22 cellular contexts compared by ENCODE assay signal in genomic region chr7:40092152-40092551, GRCh38.
"Had no signal": no experiment of that assay in that cellular context is flagged by ENCODE, and none has a peak within 500 bp of the region (broad histone marks: within the 10 kb centered on the region; RNA-seq: fewer than 3 reads in every experiment).

No MANE protein-coding gene starts in this region.

- H3K4me1 Mint-ChIP-seq: nephron progenitor cell had no signal

- H3K27me3 ChIP-seq: ovary, right lobe of liver, suprapubic skin, transverse colon, vagina had no signal

- FAIRE-seq: endometrium, frontal cortex, keratinocyte, small intestine had no signal

- ATAC-seq: effector memory CD8-positive, alpha-beta T cell; left ventricle myocardium superior; lower lobe of right lung; right lobe of liver; stimulated activated naive B cell treated with anti-CD40 and anti-IgM and Interleukin-4, amounts not matched to agents 10 μg/mL and 1 μg/mL and 100 μg/mL, for 72 hours had no signal

- H3K27ac ChIP-seq: coronary artery, lower lobe of right lung, ovary, suprapubic skin, transverse colon, vagina had no signal

- H3K4me3 Mint-ChIP-seq: effector memory CD8-positive, alpha-beta T cell; nephron progenitor cell; stimulated activated naive B cell treated with anti-CD40 and anti-IgM and Interleukin-4, amounts not matched to agents 10 μg/mL and 1 μg/mL and 100 μg/mL, for 72 hours; stimulated activated naive CD8-positive, alpha-beta T cell treated with anti-CD3 and anti-CD28 coated beads, Interleukin-15, Interleukin-2, amounts not matched to agents 100 ng/mL and 50 ng/mL, for 24 hours had no signal

- H3K27me3 Mint-ChIP-seq: effector memory CD8-positive, alpha-beta T cell; stimulated activated naive B cell treated with anti-CD40 and anti-IgM and Interleukin-4, amounts not matched to agents 10 μg/mL and 1 μg/mL and 100 μg/mL, for 72 hours; stimulated activated naive CD8-positive, alpha-beta T cell treated with anti-CD3 and anti-CD28 coated beads, Interleukin-15, Interleukin-2, amounts not matched to agents 100 ng/mL and 50 ng/mL, for 24 hours had no signal

- DNase-seq: dermis blood vessel endothelial cell; effector memory CD8-positive, alpha-beta T cell; head of caudate nucleus; left ventricle myocardium superior; lower lobe of right lung; nephron progenitor cell; ovary; posterior cingulate gyrus; retina; right lobe of liver; small intestine; stimulated activated CD4-positive, alpha-beta T cell treated with anti-CD3 and anti-CD28 coated beads, Interleukin-15, amount 100 ng/mL, for 24 hours; stimulated activated CD4-positive, alpha-beta T cell treated with anti-CD3 and anti-CD28 coated beads, Interleukin-2, amount 100 ng/mL, for 48 hours; stimulated activated naive B cell treated with anti-CD40 and anti-IgM and Interleukin-4, amounts not matched to agents 10 μg/mL and 1 μg/mL and 100 μg/mL, for 72 hours; transverse colon had no signal

- H3K9me3 Mint-ChIP-seq: effector memory CD8-positive, alpha-beta T cell; nephron progenitor cell; stimulated activated naive B cell treated with anti-CD40 and anti-IgM and Interleukin-4, amounts not matched to agents 10 μg/mL and 1 μg/mL and 100 μg/mL, for 72 hours; stimulated activated naive CD8-positive, alpha-beta T cell treated with anti-CD3 and anti-CD28 coated beads, Interleukin-15, Interleukin-2, amounts not matched to agents 100 ng/mL and 50 ng/mL, for 24 hours had no signal

- H3K27ac Mint-ChIP-seq: stimulated activated naive B cell treated with anti-CD40 and anti-IgM and Interleukin-4, amounts not matched to agents 10 μg/mL and 1 μg/mL and 100 μg/mL, for 72 hours; stimulated activated naive CD8-positive, alpha-beta T cell treated with anti-CD3 and anti-CD28 coated beads, Interleukin-15, Interleukin-2, amounts not matched to agents 100 ng/mL and 50 ng/mL, for 24 hours had no signal

- H3K4me1 ChIP-seq: lower lobe of right lung, suprapubic skin, transverse colon had no signal

- H3K4me3 ChIP-seq: coronary artery, lower lobe of right lung, ovary, right lobe of liver, suprapubic skin, transverse colon, vagina had no signal

- H3K9me3 ChIP-seq: lower lobe of right lung, ovary, right lobe of liver, suprapubic skin, transverse colon, vagina had no signal

- H3K36me3 ChIP-seq: ovary had no signal
